ENCODE assay signal across 7 cellular contexts in genomic region chr10:117728087-117728486, GRCh38.
"Had no signal": no experiment of that assay in that cellular context is flagged by ENCODE, and none has a peak within 500 bp of the region (broad histone marks: within the 10 kb centered on the region; RNA-seq: fewer than 3 reads in every experiment).

No MANE protein-coding gene starts in this region.

- FAIRE-seq: HTR-8/SVneo, K562 had no signal

- H3K4me1 Mint-ChIP-seq: IgD-negative memory B cell had no signal

- H3K27ac Mint-ChIP-seq: IgD-negative memory B cell had no signal

- H3K4me3 ChIP-seq: K562 had no signal

- H3K27ac ChIP-seq: HL-60 had no signal

- ATAC-seq: K562 had no signal

- H3K36me3 Mint-ChIP-seq: IgD-negative memory B cell had no signal

- DNase-seq: IMR-90, KBM-7, KG1 had no signal

- H3K4me3 Mint-ChIP-seq: IgD-negative memory B cell had no signal
